ENCODE assay signal across 23 cellular contexts in the genomic region with DNA sequence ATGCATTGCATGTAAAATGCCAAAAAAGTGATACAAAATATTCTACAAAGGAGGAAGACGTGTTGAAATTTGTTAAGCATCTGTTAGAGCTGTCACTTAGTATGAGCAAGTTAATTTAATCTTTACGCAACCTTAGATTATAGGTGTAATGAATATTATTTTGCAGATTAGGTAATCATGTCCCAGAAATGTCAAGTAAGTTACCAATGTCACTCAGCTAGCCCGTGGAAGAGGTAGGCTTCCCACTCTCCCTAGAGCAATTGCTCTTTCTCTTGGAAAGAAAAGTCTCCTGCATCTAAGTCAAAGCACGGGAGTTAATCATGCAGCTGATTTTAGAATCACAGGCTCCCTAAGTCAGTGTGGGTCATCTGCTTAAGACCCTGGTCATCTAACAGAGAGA.
"Had no signal": no experiment of that assay in that cellular context is flagged by ENCODE, and none has a peak within 500 bp of the region (broad histone marks: within the 10 kb centered on the region; RNA-seq: fewer than 3 reads in every experiment).

No MANE protein-coding gene starts in this region.

- H3K4me1 Mint-ChIP-seq: activated B cell treated with CpG ODN at 0.5 μM for 24 hours; activated naive CD8-positive, alpha-beta T cell treated with anti-CD3 and anti-CD28 coated beads, Interleukin-2, amount 10 ng/mL, durations not matched to agents 7 days and 5 days; T-cell had no signal

- H3K9me3 ChIP-seq: breast epithelium, gastroesophageal sphincter, heart left ventricle, left lung, pancreas, transverse colon had no signal

- ATAC-seq: activated CD8-positive, alpha-beta T cell treated with anti-CD3 and anti-CD28 coated beads for 36 hours; esophagus mucosa; gastroesophageal sphincter; left lung; pancreas; T-cell had no signal

- H3K4me3 ChIP-seq: breast epithelium, gastroesophageal sphincter, heart left ventricle, left lung, pancreas, transverse colon had no signal

- H3K27me3 ChIP-seq: breast epithelium, gastroesophageal sphincter, heart left ventricle, left lung, pancreas, transverse colon had no signal

- H3K27me3 Mint-ChIP-seq: activated B cell treated with CpG ODN at 0.5 μM for 24 hours; activated CD8-positive, alpha-beta T cell treated with anti-CD3 and anti-CD28 coated beads for 36 hours; activated naive CD8-positive, alpha-beta T cell treated with anti-CD3 and anti-CD28 coated beads, Interleukin-2, amount 10 ng/mL, durations not matched to agents 7 days and 5 days; activated T-cell treated with anti-CD3 and anti-CD28 coated beads, Interleukin-2, amount 50 U/mL, for 24 hours; dendritic cell treated with granulocyte-macrophage colony-stimulating factor and Interleukin-4, amounts not matched to agents 40 ng/mL and 50 ng/mL, for 4 days; T-cell had no signal

- H3K36me3 ChIP-seq: breast epithelium, gastroesophageal sphincter, heart left ventricle, left lung, pancreas, transverse colon had no signal

- H3K27ac ChIP-seq: breast epithelium, heart left ventricle, left lung, pancreas had no signal

- H3K4me3 Mint-ChIP-seq: activated B cell treated with CpG ODN at 0.5 μM for 24 hours; activated CD8-positive, alpha-beta T cell treated with anti-CD3 and anti-CD28 coated beads for 36 hours; activated naive CD8-positive, alpha-beta T cell treated with anti-CD3 and anti-CD28 coated beads, Interleukin-2, amount 10 ng/mL, durations not matched to agents 7 days and 5 days; activated T-cell treated with anti-CD3 and anti-CD28 coated beads, Interleukin-2, amount 50 U/mL, for 24 hours; dendritic cell treated with granulocyte-macrophage colony-stimulating factor and Interleukin-4, amounts not matched to agents 40 ng/mL and 50 ng/mL, for 4 days; T-cell had no signal

- H3K27ac Mint-ChIP-seq: activated B cell treated with CpG ODN at 0.5 μM for 24 hours; activated CD8-positive, alpha-beta T cell treated with anti-CD3 and anti-CD28 coated beads for 36 hours; activated naive CD8-positive, alpha-beta T cell treated with anti-CD3 and anti-CD28 coated beads, Interleukin-2, amount 10 ng/mL, durations not matched to agents 7 days and 5 days; activated T-cell treated with anti-CD3 and anti-CD28 coated beads, Interleukin-2, amount 50 U/mL, for 24 hours; activated T-helper 2 cell treated with anti-CD3 and anti-CD28 coated beads, Interferon-gamma antibody, Interleukin-2, Interleukin-4, amounts not matched to agents 10 μg/mL and 5 μg/mL and 100 μg/mL, durations not matched to agents 14 hours and 24 hours and 36 hours; dendritic cell treated with granulocyte-macrophage colony-stimulating factor and Interleukin-4, amounts not matched to agents 40 ng/mL and 50 ng/mL, for 4 days; T-cell had no signal

- H3K9me3 Mint-ChIP-seq: activated B cell treated with CpG ODN at 0.5 μM for 24 hours; activated T-helper 2 cell treated with anti-CD3 and anti-CD28 coated beads, Interferon-gamma antibody, Interleukin-2, Interleukin-4, amounts not matched to agents 10 μg/mL and 5 μg/mL and 100 μg/mL, durations not matched to agents 14 hours and 24 hours and 36 hours; dendritic cell treated with granulocyte-macrophage colony-stimulating factor and Interleukin-4, amounts not matched to agents 40 ng/mL and 50 ng/mL, for 4 days had no signal

- H3K4me1 ChIP-seq: breast epithelium, left lung, pancreas had no signal

- DNase-seq: activated B cell treated with CpG ODN at 0.5 μM for 24 hours; activated CD4-positive, alpha-beta T cell treated with anti-CD3 and anti-CD28 coated beads for 48 hours; activated CD8-positive, alpha-beta T cell treated with anti-CD3 and anti-CD28 coated beads for 36 hours; activated naive CD4-positive, alpha-beta T cell treated with Interleukin-2 at 50 U/mL for 16 hours; activated naive CD8-positive, alpha-beta T cell treated with anti-CD3 and anti-CD28 coated beads, Interleukin-2, amount 10 ng/mL, durations not matched to agents 7 days and 5 days; activated T-cell treated with anti-CD3 and anti-CD28 coated beads, Interleukin-2, amount 50 U/mL, for 24 hours; amygdala; cerebellar nuclear complex; effector CD8-positive, alpha-beta T cell; heart left ventricle; kidney; left lung; pancreas; stimulated activated CD8-positive, alpha-beta memory T cell treated with anti-CD3 and anti-CD28 coated beads, Interleukin-4, amount 100 ng/mL, for 48 hours; stimulated activated naive CD4-positive, alpha-beta T cell treated with Interleukin-2 at 50 U/mL for 16 hours; T-cell; T-helper 9 cell; transverse colon had no signal

- H3K36me3 Mint-ChIP-seq: activated naive CD8-positive, alpha-beta T cell treated with anti-CD3 and anti-CD28 coated beads, Interleukin-2, amount 10 ng/mL, durations not matched to agents 7 days and 5 days; T-cell had no signal
